Comparison of ENCODE assay signal across 1 cellular context in the genomic region with DNA sequence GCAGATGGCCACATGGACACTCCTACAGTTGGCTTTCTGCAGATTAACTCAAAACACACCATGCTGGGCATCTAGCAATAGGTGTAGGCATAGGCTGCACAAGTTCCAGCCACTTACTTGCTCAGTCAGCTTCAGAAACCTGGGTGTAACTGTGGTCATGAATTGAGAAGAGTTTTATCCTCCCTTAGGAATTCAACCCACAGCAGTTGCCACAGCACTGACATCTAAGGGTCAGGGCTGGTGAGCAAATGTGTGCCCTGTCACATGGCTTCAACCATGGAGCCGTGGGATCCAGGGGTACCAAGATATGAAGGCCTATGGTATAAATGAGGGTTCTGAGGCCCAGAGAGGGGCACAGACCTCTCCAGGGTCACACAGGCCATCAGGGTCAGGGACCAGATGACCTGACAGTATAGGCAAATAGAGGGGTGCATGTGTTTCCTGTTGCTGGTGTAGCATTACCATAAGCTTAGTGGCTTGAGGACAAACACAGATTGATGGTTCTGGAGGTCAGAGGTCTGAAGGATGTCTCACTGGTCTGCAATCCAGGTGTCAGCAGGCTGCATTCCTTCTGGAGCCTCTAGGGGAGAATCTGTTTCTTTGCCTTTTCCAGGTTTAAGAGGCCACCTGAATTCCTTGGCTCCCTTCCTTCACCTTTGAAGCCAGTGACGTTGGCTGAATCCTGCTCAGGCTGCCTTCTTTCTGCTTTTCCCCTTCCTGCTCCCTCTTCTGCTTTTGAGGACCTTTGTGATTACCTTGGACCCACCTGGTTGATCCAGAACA.
TF ChIP-seq lines count a peak whose summit lies in the region.

No MANE protein-coding gene starts in this region.

TF ChIP-seq in HepG2, 621 proteins besides CTCF, POLR2A, EP300 and RAD21:
- no peak for TF ChIP-seq SIN3A (IDR thresholded peaks at IDR 0.05; ENCODE audit: borderline replicate concordance, low read depth, low read length)
- TF ChIP-seq MAFK (conservative IDR thresholded peaks at IDR 0.05 in 1 of 2, IDR thresholded peaks at IDR 0.05 in 1 of 2; ENCODE audit: low read length in 2 of 2), result no peak
- no peak for TF ChIP-seq ZNF552 (CRISPR knock-in tag; IDR thresholded peaks at IDR 0.05; ENCODE audit: borderline replicate concordance)
- TF ChIP-seq NR2F1 (CRISPR knock-in tag; IDR thresholded peaks at IDR 0.05), result peak in 1 of 2 experiments; percentile 17; a peak in 1 of 4 replicates
- no peak for TF ChIP-seq ZNF264 (CRISPR knock-in tag; IDR thresholded peaks at IDR 0.05)
- no peak for TF ChIP-seq NR2F6 (IDR thresholded peaks at IDR 0.05)
- 0 out of 2 replicates have a peak, but pooled peaks have one; percentile 42 for TF ChIP-seq NR2F6 (CRISPR knock-in tag; IDR thresholded peaks at IDR 0.05)
- no peak for TF ChIP-seq PAWR (CRISPR knock-in tag; IDR thresholded peaks at IDR 0.05; ENCODE audit: borderline replicate concordance)
